Comparison of ENCODE assay signal across 27 cellular contexts in genomic region chr4:5676763-5677162, GRCh38. TPM values are rescaled to one million over a fixed set of nuclear protein-coding genes. Genes with fewer than 3 reads are reported as not detected.
A peak's percentile ranks its signal among the peaks of the same experiment; 100 is the strongest.
DNase-seq lines count a peak whose midpoint lies in the region; ATAC-seq, FAIRE-seq and TF ChIP-seq lines count a peak whose summit lies in the region.
"Had no signal": no experiment of that assay in that cellular context is flagged by ENCODE, and none has a peak within 500 bp of the region (broad histone marks: within the 10 kb centered on the region; RNA-seq: fewer than 3 reads in every experiment).

No MANE protein-coding gene starts in this region.

- H2BK15ac ChIP-seq in neuronal stem cell (ENCODE audit: low read length), result no peak overlapping the region

- H2BK12ac ChIP-seq in neuronal stem cell (ENCODE audit: low read length), result no peak overlapping the region

- H3K9me3 ChIP-seq in Karpas-422 (ENCODE audit: low read length) (no peaks in the 10 kb centered on the region), OCI-LY1 (ENCODE audit: low read length) (no peaks in the 10 kb centered on the region), neuronal stem cell (replicated peaks in 1 of 2; ENCODE audit: control insufficient read depth in 2 of 2, insufficient read depth in 1 of 2, low read depth in 1 of 2, low read length in 2 of 2) (no peaks in the 10 kb centered on the region)
- H3K9me3 ChIP-seq: A549, BE2C, BLaER1 had no signal

- no peak overlapping the region for H3K23ac ChIP-seq in neuronal stem cell (ENCODE audit: low read depth, low read length, poor library complexity)

- no peak overlapping the region for H4K8ac ChIP-seq in neuronal stem cell (ENCODE audit: low read depth, low read length)

- no peak for TF ChIP-seq CTCF in OCI-LY1 (IDR thresholded peaks at IDR 0.05; ENCODE audit: low read length)

- H2AK5ac ChIP-seq in neuronal stem cell (ENCODE audit: low read depth, low read length), result no peak overlapping the region

- H3K36me3 ChIP-seq in Karpas-422 (ENCODE audit: insufficient read depth, low read length) (no peaks in the 10 kb centered on the region), OCI-LY1 (ENCODE audit: insufficient read depth, low read length) (peaks cover 20% of the 10 kb centered on the region; the same call in 1 of the 2 replicates), neuronal stem cell (replicated peaks in 1 of 2; ENCODE audit: control insufficient read depth in 2 of 2, insufficient read depth in 2 of 2, low read length in 2 of 2) (peaks cover 0 to 8% of the 10 kb centered on the region in 2 donors)
- H3K36me3 ChIP-seq: BE2C had no signal

- no peaks in the 10 kb centered on the region for H3K79me2 ChIP-seq in Karpas-422 (ENCODE audit: low read length)
- H3K79me2 ChIP-seq in OCI-LY1 (ENCODE audit: insufficient read depth, low read length), result no peaks in the 10 kb centered on the region

- H3K9me2 ChIP-seq in Karpas-422 (replicated peaks; ENCODE audit: insufficient read depth, low read length) (no peaks in the 10 kb centered on the region), OCI-LY1 (ENCODE audit: low read depth, low read length) (no peaks in the 10 kb centered on the region)

- no peak overlapping the region for H3K27ac ChIP-seq in Karpas-422 (ENCODE audit: low read length)
- H3K27ac ChIP-seq in OCI-LY1 (ENCODE audit: low read depth, low read length, poor library complexity, severe bottlenecking), result peak overlapping the region; percentile 76
- no peak overlapping the region for H3K27ac ChIP-seq in neuronal stem cell (replicated peaks; ENCODE audit: low read length)
- H3K27ac ChIP-seq: A549, BLaER1 had no signal

- H4K20me1 ChIP-seq in Karpas-422 (ENCODE audit: insufficient read depth, low read depth, low read length), result no peaks in the 10 kb centered on the region
- H4K20me1 ChIP-seq in OCI-LY1 (ENCODE audit: insufficient read depth, low read length), result no peaks in the 10 kb centered on the region
- H4K20me1 ChIP-seq: BLaER1 had no signal

- H3K4me1 Mint-ChIP-seq in activated CD8-positive, alpha-beta memory T cell treated with anti-CD3 and anti-CD28 coated beads, Interleukin-2, amount 10 ng/mL, durations not matched to agents 7 days and 5 days, result no peaks in the 10 kb centered on the region
- H3K4me1 Mint-ChIP-seq: CD14-positive monocyte; CD4-positive, alpha-beta memory T cell; CD4-positive, CD25-positive, alpha-beta regulatory T cell; CD8-positive, alpha-beta memory T cell had no signal

- no peaks in the 10 kb centered on the region for H3K36me3 Mint-ChIP-seq in activated CD8-positive, alpha-beta memory T cell treated with anti-CD3 and anti-CD28 coated beads, Interleukin-2, amount 10 ng/mL, durations not matched to agents 7 days and 5 days
- H3K36me3 Mint-ChIP-seq: CD14-positive monocyte; CD4-positive, alpha-beta memory T cell; CD4-positive, CD25-positive, alpha-beta regulatory T cell; CD8-positive, alpha-beta memory T cell had no signal

- H3K4me1 ChIP-seq in Karpas-422 (ENCODE audit: low read length) (peaks cover 15% of the 10 kb centered on the region), OCI-LY1 (ENCODE audit: insufficient read depth, low read length, severe bottlenecking) (peaks cover 16% of the 10 kb centered on the region), neuronal stem cell (ENCODE audit: control insufficient read depth in 2 of 2, insufficient read depth in 1 of 2, low read depth in 1 of 2, low read length in 2 of 2) (no peaks in the 10 kb centered on the region)
- H3K4me1 ChIP-seq: A549, BE2C, BLaER1 had no signal

- H3K9ac ChIP-seq in Karpas-422 (ENCODE audit: low read length) (no peak overlapping the region), OCI-LY1 (ENCODE audit: low read length) (peak overlapping the region; percentile 21; the same call in 1 of the 2 replicates), neuronal stem cell (ENCODE audit: low read depth, low read length, poor library complexity) (peak overlapping the region; percentile 18)
- H3K9ac ChIP-seq: BLaER1 had no signal

- H3K4me3 ChIP-seq in Karpas-422 (ENCODE audit: low read length), result no peak overlapping the region
- H3K4me3 ChIP-seq in OCI-LY1 (ENCODE audit: low read depth, low read length, poor library complexity, severe bottlenecking), result peak overlapping the region; percentile 32
- no peak overlapping the region for H3K4me3 ChIP-seq in neuronal stem cell (ENCODE audit: low read length in 2 of 2)
- H3K4me3 ChIP-seq: A549, BLaER1 had no signal

- H3K14ac ChIP-seq in neuronal stem cell (ENCODE audit: low read length), result no peak overlapping the region

- H3K4me3 Mint-ChIP-seq in activated CD8-positive, alpha-beta memory T cell treated with anti-CD3 and anti-CD28 coated beads, Interleukin-2, amount 10 ng/mL, durations not matched to agents 7 days and 5 days, result no peak overlapping the region
- H3K4me3 Mint-ChIP-seq: CD14-positive monocyte; CD4-positive, alpha-beta memory T cell; CD4-positive, CD25-positive, alpha-beta regulatory T cell; CD8-positive, alpha-beta memory T cell had no signal

- no CpG with 5 or more reads among the region's 8 CpGs for WGBS in neuronal stem cell (ENCODE audit: extremely low coverage in 2 of 2, insufficient read length in 2 of 2, insufficient replicate concordance in 1 of 2), 2 donors

- H3K27me3 Mint-ChIP-seq in activated CD8-positive, alpha-beta memory T cell treated with anti-CD3 and anti-CD28 coated beads, Interleukin-2, amount 10 ng/mL, durations not matched to agents 7 days and 5 days, result no peaks in the 10 kb centered on the region
- H3K27me3 Mint-ChIP-seq: CD4-positive, alpha-beta memory T cell; CD4-positive, CD25-positive, alpha-beta regulatory T cell; CD8-positive, alpha-beta memory T cell had no signal

- H4K91ac ChIP-seq in neuronal stem cell (ENCODE audit: low read depth, low read length, poor library complexity), result no peak overlapping the region

- H3K18ac ChIP-seq in neuronal stem cell (ENCODE audit: low read length), result no peak overlapping the region

- H3K79me1 ChIP-seq in neuronal stem cell (ENCODE audit: low read depth, low read length), result no peaks in the 10 kb centered on the region

- DNase-seq in Karpas-422 (peak; percentile 51), germinal center (ENCODE audit: low spot score) (peak; percentile 77), neuronal stem cell (ENCODE audit: low spot score) (no peak), frontal cortex (ENCODE audit: low spot score in 2 of 2) (no peak), A172 (ENCODE audit: low spot score) (no peak), left lobe of liver (ENCODE audit: low spot score) (no peak)
- no peak for DNase-seq in activated CD8-positive, alpha-beta memory T cell treated with anti-CD3 and anti-CD28 coated beads, Interleukin-2, amount 10 ng/mL, durations not matched to agents 7 days and 5 days
- DNase-seq: 8988T; AML-193; BE2C; C1 segment of cervical spinal cord; CD4-positive, alpha-beta memory T cell; CD4-positive, CD25-positive, alpha-beta regulatory T cell; CD8-positive, alpha-beta memory T cell; COR-L47; DMS 273 treated with DMSO at 0.1 percent for 48 hours; DMS153; DMS53; DMS79; DND-41; GF-D8 had no signal

- no peak overlapping the region for H2BK5ac ChIP-seq in neuronal stem cell (ENCODE audit: low read length)

- no peak for ATAC-seq in activated CD8-positive, alpha-beta memory T cell treated with anti-CD3 and anti-CD28 coated beads, Interleukin-2, amount 10 ng/mL, durations not matched to agents 7 days and 5 days
- no peak for ATAC-seq in left lobe of liver
- ATAC-seq: A549 had no signal

- H3F3A ChIP-seq in OCI-LY1 (ENCODE audit: insufficient read depth, low read length), result no peaks in the 10 kb centered on the region

- no peak for FAIRE-seq in frontal cortex (lab: Jason Lieb, UNC)
- FAIRE-seq: A549, G401.6, GM12891 had no signal

- H3K27ac Mint-ChIP-seq in activated CD8-positive, alpha-beta memory T cell treated with anti-CD3 and anti-CD28 coated beads, Interleukin-2, amount 10 ng/mL, durations not matched to agents 7 days and 5 days, result no peak overlapping the region
- H3K27ac Mint-ChIP-seq: CD4-positive, alpha-beta memory T cell had no signal

- H2BK120ac ChIP-seq in neuronal stem cell (ENCODE audit: low read depth, low read length), result no peak overlapping the region

- H3K4me2 ChIP-seq in Karpas-422 (ENCODE audit: low read depth, low read length, poor library complexity, severe bottlenecking) (peak overlapping the region; percentile 38), OCI-LY1 (ENCODE audit: low read length) (peak overlapping the region; percentile 42; the same call in 1 of the 2 replicates), neuronal stem cell (ENCODE audit: insufficient read depth, low read length, poor library complexity, severe bottlenecking) (no peak overlapping the region)
- H3K4me2 ChIP-seq: A549, BLaER1 had no signal

- H2AFZ ChIP-seq in Karpas-422 (ENCODE audit: low read length), result no peak overlapping the region
- H2AFZ ChIP-seq in OCI-LY1 (ENCODE audit: low read length), result no peak overlapping the region
- H2AFZ ChIP-seq in neuronal stem cell (ENCODE audit: low read length), result no peak overlapping the region

- no peaks in the 10 kb centered on the region for H3K27me3 ChIP-seq in Karpas-422 (ENCODE audit: low read length)
- no peaks in the 10 kb centered on the region for H3K27me3 ChIP-seq in OCI-LY1 (ENCODE audit: insufficient read depth, low read length)
- no peaks in the 10 kb centered on the region for H3K27me3 ChIP-seq in neuronal stem cell (ENCODE audit: control insufficient read depth in 3 of 3, insufficient read depth in 3 of 3, low read depth in 1 of 3, low read length in 3 of 3)
- H3K27me3 ChIP-seq: BLaER1 had no signal

- H3K4ac ChIP-seq in neuronal stem cell (ENCODE audit: low read length), result no peak overlapping the region

- H3K9me3 Mint-ChIP-seq in activated CD8-positive, alpha-beta memory T cell treated with anti-CD3 and anti-CD28 coated beads, Interleukin-2, amount 10 ng/mL, durations not matched to agents 7 days and 5 days (ENCODE audit: low read depth), result no peaks in the 10 kb centered on the region

- CTCF ChIA-PET in activated CD8-positive, alpha-beta memory T cell treated with anti-CD3 and anti-CD28 coated beads, Interleukin-2, amount 10 ng/mL, durations not matched to agents 7 days and 5 days (lab: Charles Lee), result no interaction called here

RNA-seq across cellular contexts. Expression of gene EVC2, which starts 31.6 kb away (rescaled TPM):
- 0.15 and 0.36 TPM in 2 replicates for total RNA-seq in Karpas-422 (2014; rRNA removed; shearing (Covaris generic); ENCODE audit: low replicate concordance)
- 3.4 TPM for polyA plus RNA-seq in neuronal stem cell (2013, experiment 1 of 2)
- polyA plus RNA-seq in neuronal stem cell (2013, experiment 2 of 2), result 3.4 TPM
- total RNA-seq in frontal cortex (2.0 TPM), left lobe of liver (0.75 TPM)
- total RNA-seq in A172 (2014; rRNA removed; shearing (Covaris generic)), result not detected in 2 replicates
- 1 to 10 TPM; 1.3 to 1.4 TPM for total RNA-seq in activated CD8-positive, alpha-beta memory T cell treated with anti-CD3 and anti-CD28 coated beads, Interleukin-2, amount 10 ng/mL, durations not matched to agents 7 days and 5 days

RNA-seq across cellular contexts. Expression of gene EVC, which starts 34.2 kb away (rescaled TPM):
- total RNA-seq in Karpas-422 (2014; rRNA removed; shearing (Covaris generic); ENCODE audit: low replicate concordance), result not detected in 2 replicates
- 4.9 TPM for polyA plus RNA-seq in neuronal stem cell (2013, experiment 1 of 2)
- 4.6 TPM for polyA plus RNA-seq in neuronal stem cell (2013, experiment 2 of 2)
- total RNA-seq in frontal cortex (2.4 TPM), left lobe of liver (11.0 TPM)
- 10.2 and 11.3 TPM in 2 replicates for total RNA-seq in A172 (2014; rRNA removed; shearing (Covaris generic))
- 1 to 10 TPM; 2.2 to 4.0 TPM for total RNA-seq in activated CD8-positive, alpha-beta memory T cell treated with anti-CD3 and anti-CD28 coated beads, Interleukin-2, amount 10 ng/mL, durations not matched to agents 7 days and 5 days
- polyA plus RNA-seq: CD14-positive monocyte had no signal

Comparison
In these comparisons a context has a peak if more than half of its experiments do, and no peak if none do; other contexts are left out.
1. DNase-seq: peak in Karpas-422 (single experiment) and germinal center (single experiment); none in neuronal stem cell (single experiment), frontal cortex (0 of 2), A172 (single experiment), activated CD8-positive, alpha-beta memory T cell treated with anti-CD3 and anti-CD28 coated beads, Interleukin-2, amount 10 ng/mL, durations not matched to agents 7 days and 5 days (single experiment) and left lobe of liver (single experiment).